ENCODE assay signal across 8 cellular contexts in the genomic region with DNA sequence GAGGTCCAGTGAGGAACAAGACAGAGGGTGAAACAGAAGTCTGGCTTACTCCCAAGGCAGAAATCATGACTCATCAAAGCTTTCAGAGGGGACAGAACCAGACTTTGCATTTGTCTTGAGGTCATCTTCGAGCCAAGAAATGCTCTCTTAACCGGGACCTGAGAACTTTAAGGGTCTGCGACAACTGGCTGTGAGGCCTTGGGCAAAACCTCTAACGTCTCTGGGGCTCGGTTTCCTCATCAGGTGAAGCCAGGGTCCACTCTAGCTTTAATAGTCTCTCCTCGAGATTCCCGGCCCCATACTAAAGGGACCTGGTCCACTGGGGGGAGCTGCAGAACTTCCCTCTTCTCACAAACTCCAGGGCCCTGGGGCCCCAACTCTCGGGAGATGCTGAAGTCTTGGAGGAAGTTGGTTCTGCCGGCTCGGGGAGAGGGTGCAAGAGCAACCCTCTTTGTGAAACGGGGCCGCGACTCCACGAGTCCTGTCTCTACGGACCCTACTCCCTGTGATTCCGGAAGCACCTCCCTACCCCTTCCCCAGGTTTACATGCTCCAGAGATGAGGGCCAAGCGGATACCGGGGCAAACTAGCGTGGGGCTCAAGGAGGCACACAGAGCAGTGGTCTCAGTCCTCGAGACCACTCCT. TPM values are rescaled to one million over a fixed set of nuclear protein-coding genes. Genes with fewer than 3 reads are reported as not detected.
A peak's percentile ranks its signal among the peaks of the same experiment; 100 is the strongest.
DNase-seq lines count a peak whose midpoint lies in the region; TF ChIP-seq lines count a peak whose summit lies in the region.

No MANE protein-coding gene starts in this region.

- H3K4me3 ChIP-seq in HEK293 (ENCODE audit: low read depth, low read length) (peak overlapping the region; percentile 73), esophagus (ENCODE audit: low read depth in 1 of 2, low read length in 2 of 2) (peak overlapping the region; percentile 65 to 71)

- H3K27me3 ChIP-seq in esophagus (ENCODE audit: control insufficient read depth in 1 of 2, insufficient read depth in 2 of 2, low read length in 2 of 2): peaks cover 0 to 3% of the 10 kb centered on the region in 2 donors

- no peaks in the 10 kb centered on the region for H3K9me3 ChIP-seq in HEK293 (ENCODE audit: control insufficient read depth, insufficient read depth, low read depth, low read length)
- H3K9me3 ChIP-seq in esophagus (ENCODE audit: control insufficient read depth in 2 of 2, insufficient read depth in 1 of 2, low read depth in 1 of 2, low read length in 1 of 2): no peaks in the 10 kb centered on the region

- CTCF ChIA-PET in HEK293 (lab: Yijun Ruan, JAX): interaction anchor here (0.6 to 1.6 kb wide), 17 partner anchors 10 to 1423 kb away, joined by 3 to 6 read pairs (median 3); no protein-coding TSS in a partner anchor

- H3K27ac ChIP-seq in HEK293 (ENCODE audit: extremely low read depth, low read depth, low read length) (peak overlapping the region; percentile 92), esophagus (ENCODE audit: low read depth in 2 of 2, low read length in 1 of 2) (peak overlapping the region; percentile 83 to 88)

- DNase-seq in NCI-H1417 (lab: John Stamatoyannopoulos, UW): peak in 2 of 3 experiments; percentile 65 to 67
- DNase-seq in NCI-H1417 treated with DMSO at 0.1 percent for 48 hours (lab: John Stamatoyannopoulos, UW): no peak
- peak; percentile 29 for DNase-seq in NCI-H2227 (lab: John Stamatoyannopoulos, UW; ENCODE audit: unreplicated experiment)
- peak; percentile 9 for DNase-seq in activated T-cell treated with anti-CD3 and anti-CD28 coated beads for 1 hour (ENCODE audit: low read depth)
- DNase-seq in midbrain (lab: John Stamatoyannopoulos, UW): peak; percentile 55
- DNase-seq in stromal cell of bone marrow (ENCODE audit: low read depth): peak; percentile 90

- WGBS in esophagus, 2 donors: 2 to 4% methylated on average over 20 of the region's 20 CpGs

- H3K36me3 ChIP-seq in HEK293 (ENCODE audit: control insufficient read depth in 2 of 2, insufficient read depth in 1 of 2, low read length in 2 of 2): no peaks in the 10 kb centered on the region
- H3K36me3 ChIP-seq in esophagus (ENCODE audit: control insufficient read depth in 2 of 2, insufficient read depth in 2 of 2, low read length in 1 of 2): no peaks in the 10 kb centered on the region

- POLR2A ChIA-PET in HEK293 (lab: Yijun Ruan, JAX): interaction anchor here (0.5 to 1.3 kb wide), 5 partner anchors 35 to 1453 kb away, joined by 3 read pairs; no protein-coding TSS in a partner anchor

- peaks cover 11% of the 10 kb centered on the region; the same call in 1 of the 2 replicates for H3K4me1 ChIP-seq in HEK293 (ENCODE audit: control insufficient read depth, insufficient read depth, low read length)
- H3K4me1 ChIP-seq in esophagus (ENCODE audit: control insufficient read depth in 2 of 2, insufficient read depth in 2 of 2, low read length in 1 of 2): peaks cover 3 to 12% of the 10 kb centered on the region in 2 donors

- TF ChIP-seq CTCF in HEK293 (tag by site-specific recombination; IDR thresholded peaks at IDR 0.05): peak; percentile 66

TF ChIP-seq in HEK293, 187 proteins besides CTCF, POLR2A, EP300 and RAD21 (continues in another document):
- no peak for TF ChIP-seq ZNF571 (tag by site-specific recombination; IDR thresholded peaks at IDR 0.05)
- no peak for TF ChIP-seq ZNF302 (tag by site-specific recombination; IDR thresholded peaks at IDR 0.05; ENCODE audit: low read depth)
- TF ChIP-seq MZF1 (tag by site-specific recombination; IDR thresholded peaks at IDR 0.05; ENCODE audit: borderline replicate concordance): peak; percentile 20; the same call in 1 of the 2 replicates
- TF ChIP-seq, protein P1, sequence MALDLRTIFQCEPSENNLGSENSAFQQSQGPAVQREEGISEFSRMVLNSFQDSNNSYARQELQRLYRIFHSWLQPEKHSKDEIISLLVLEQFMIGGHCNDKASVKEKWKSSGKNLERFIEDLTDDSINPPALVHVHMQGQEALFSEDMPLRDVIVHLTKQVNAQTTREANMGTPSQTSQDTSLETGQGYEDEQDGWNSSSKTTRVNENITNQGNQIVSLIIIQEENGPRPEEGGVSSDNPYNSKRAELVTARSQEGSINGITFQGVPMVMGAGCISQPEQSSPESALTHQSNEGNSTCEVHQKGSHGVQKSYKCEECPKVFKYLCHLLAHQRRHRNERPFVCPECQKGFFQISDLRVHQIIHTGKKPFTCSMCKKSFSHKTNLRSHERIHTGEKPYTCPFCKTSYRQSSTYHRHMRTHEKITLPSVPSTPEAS (tag by site-specific recombination; IDR thresholded peaks at IDR 0.05): no peak
- TF ChIP-seq ZNF2 (tag by site-specific recombination; IDR thresholded peaks at IDR 0.05): 0 out of 2 replicates have a peak, but pooled peaks have one; percentile 25
- no peak for TF ChIP-seq ZNF211 (tag by site-specific recombination; IDR thresholded peaks at IDR 0.05; ENCODE audit: low read depth)
- TF ChIP-seq ZNF133 (tag by site-specific recombination; IDR thresholded peaks at IDR 0.05): no peak
- TF ChIP-seq OVOL3 (tag by site-specific recombination; IDR thresholded peaks at IDR 0.05): no peak
- TF ChIP-seq ZNF513 (tag by site-specific recombination; IDR thresholded peaks at IDR 0.05): no peak
- TF ChIP-seq, protein P2, sequence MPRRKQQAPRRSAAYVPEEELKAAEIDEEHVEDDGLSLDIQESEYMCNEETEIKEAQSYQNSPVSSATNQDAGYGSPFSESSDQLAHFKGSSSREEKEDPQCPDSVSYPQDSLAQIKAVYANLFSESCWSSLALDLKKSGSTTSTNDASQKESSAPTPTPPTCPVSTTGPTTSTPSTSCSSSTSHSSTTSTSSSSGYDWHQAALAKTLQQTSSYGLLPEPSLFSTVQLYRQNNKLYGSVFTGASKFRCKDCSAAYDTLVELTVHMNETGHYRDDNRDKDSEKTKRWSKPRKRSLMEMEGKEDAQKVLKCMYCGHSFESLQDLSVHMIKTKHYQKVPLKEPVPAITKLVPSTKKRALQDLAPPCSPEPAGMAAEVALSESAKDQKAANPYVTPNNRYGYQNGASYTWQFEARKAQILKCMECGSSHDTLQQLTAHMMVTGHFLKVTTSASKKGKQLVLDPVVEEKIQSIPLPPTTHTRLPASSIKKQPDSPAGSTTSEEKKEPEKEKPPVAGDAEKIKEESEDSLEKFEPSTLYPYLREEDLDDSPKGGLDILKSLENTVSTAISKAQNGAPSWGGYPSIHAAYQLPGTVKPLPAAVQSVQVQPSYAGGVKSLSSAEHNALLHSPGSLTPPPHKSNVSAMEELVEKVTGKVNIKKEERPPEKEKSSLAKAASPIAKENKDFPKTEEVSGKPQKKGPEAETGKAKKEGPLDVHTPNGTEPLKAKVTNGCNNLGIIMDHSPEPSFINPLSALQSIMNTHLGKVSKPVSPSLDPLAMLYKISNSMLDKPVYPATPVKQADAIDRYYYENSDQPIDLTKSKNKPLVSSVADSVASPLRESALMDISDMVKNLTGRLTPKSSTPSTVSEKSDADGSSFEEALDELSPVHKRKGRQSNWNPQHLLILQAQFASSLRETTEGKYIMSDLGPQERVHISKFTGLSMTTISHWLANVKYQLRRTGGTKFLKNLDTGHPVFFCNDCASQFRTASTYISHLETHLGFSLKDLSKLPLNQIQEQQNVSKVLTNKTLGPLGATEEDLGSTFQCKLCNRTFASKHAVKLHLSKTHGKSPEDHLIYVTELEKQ (tag by site-specific recombination; IDR thresholded peaks at IDR 0.05; ENCODE audit: borderline replicate concordance): no peak
- TF ChIP-seq KLF10 (tag by site-specific recombination; IDR thresholded peaks at IDR 0.05): no peak
- TF ChIP-seq ZSCAN23 (tag by site-specific recombination; IDR thresholded peaks at IDR 0.05): no peak
- no peak for TF ChIP-seq ZNF837 (tag by site-specific recombination; IDR thresholded peaks at IDR 0.05)
- TF ChIP-seq ZNF747 (tag by site-specific recombination; IDR thresholded peaks at IDR 0.05): no peak
- TF ChIP-seq, protein P3, sequence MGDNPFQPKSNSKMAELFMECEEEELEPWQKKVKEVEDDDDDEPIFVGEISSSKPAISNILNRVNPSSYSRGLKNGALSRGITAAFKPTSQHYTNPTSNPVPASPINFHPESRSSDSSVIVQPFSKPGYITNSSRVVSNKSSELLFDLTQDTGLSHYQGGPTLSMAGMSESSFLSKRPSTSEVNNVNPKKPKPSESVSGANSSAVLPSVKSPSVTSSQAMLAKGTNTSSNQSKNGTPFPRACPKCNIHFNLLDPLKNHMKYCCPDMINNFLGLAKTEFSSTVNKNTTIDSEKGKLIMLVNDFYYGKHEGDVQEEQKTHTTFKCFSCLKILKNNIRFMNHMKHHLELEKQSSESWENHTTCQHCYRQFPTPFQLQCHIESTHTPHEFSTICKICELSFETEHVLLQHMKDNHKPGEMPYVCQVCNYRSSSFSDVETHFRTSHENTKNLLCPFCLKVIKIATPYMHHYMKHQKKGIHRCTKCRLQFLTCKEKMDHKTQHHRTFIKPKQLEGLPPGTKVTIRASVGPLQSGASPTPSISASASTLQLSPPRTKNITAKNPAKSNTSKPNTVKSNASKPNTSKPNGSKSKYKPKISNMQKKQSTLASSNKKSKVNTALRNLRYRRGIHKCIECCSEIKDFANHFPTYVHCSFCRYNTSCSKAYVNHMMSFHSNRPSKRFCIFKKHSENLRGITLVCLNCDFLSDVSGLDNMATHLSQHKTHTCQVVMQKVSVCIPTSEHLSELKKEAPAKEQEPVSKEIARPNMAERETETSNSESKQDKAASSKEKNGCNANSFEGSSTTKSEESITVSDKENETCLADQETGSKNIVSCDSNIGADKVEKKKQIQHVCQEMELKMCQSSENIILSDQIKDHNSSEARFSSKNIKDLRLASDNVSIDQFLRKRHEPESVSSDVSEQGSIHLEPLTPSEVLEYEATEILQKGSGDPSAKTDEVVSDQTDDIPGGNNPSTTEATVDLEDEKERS (tag by site-specific recombination; IDR thresholded peaks at IDR 0.05): no peak

RNA-seq across cellular contexts. Expression of gene GLIS3, which starts 2.6 kb away (rescaled TPM):
- polyA plus RNA-seq in esophagus: under 1 TPM; 0.42 to 0.79 TPM
